Comparison of ENCODE assay signal across 1 cellular context in genomic region chrX:110086916-110087484, GRCh38.
TF ChIP-seq lines count a peak whose summit lies in the region.

No MANE protein-coding gene starts in this region.

TF ChIP-seq in A549, 52 proteins besides CTCF, POLR2A, EP300 and RAD21 (continued from another document):
- TF ChIP-seq PBX3 (IDR thresholded peaks at IDR 0.05) (no peak), RFX5 (IDR thresholded peaks at IDR 0.05) (peak; percentile 44; the same call in 1 of the 2 replicates), MAZ (IDR thresholded peaks at IDR 0.05; ENCODE audit: borderline replicate concordance, low read depth, low read length) (no peak), TFCP2L1 (CRISPR knock-in tag; IDR thresholded peaks at IDR 0.05) (no peak), GATA3 (IDR thresholded peaks at IDR 0.05; ENCODE audit: borderline replicate concordance) (peak; percentile 88), CBX2 (IDR thresholded peaks at IDR 0.05; ENCODE audit: borderline replicate concordance, low read depth) (no peak)
